Comparison of ENCODE assay signal across 9 cellular contexts in genomic region chr12:7642876-7643309, GRCh38. TPM values are rescaled to one million over a fixed set of nuclear protein-coding genes. Genes with fewer than 3 reads are reported as not detected.
DNase-seq lines count a peak whose midpoint lies in the region; ATAC-seq and TF ChIP-seq lines count a peak whose summit lies in the region.
"Had no signal": no experiment of that assay in that cellular context is flagged by ENCODE, and none has a peak within 500 bp of the region (broad histone marks: within the 10 kb centered on the region; RNA-seq: fewer than 3 reads in every experiment).

No MANE protein-coding gene starts in this region.

- H3K9me3 ChIP-seq in AG04450 (ENCODE audit: control insufficient read depth, insufficient read depth, low read length) (no peaks in the 10 kb centered on the region), SJCRH30 (replicated peaks) (no peaks in the 10 kb centered on the region)

- H3K27me3 ChIP-seq in AG04450 (ENCODE audit: control insufficient read depth, insufficient read depth, low read length) (peaks cover 1% of the 10 kb centered on the region), SJCRH30 (no peaks in the 10 kb centered on the region)

- CTCF ChIA-PET in AG04450 (lab: Charles Lee), result interaction anchor here (0.6 to 4.7 kb wide), 9 partner anchors 9 to 434 kb away, joined by 3 to 26 read pairs (median 4); no protein-coding TSS in a partner anchor

- no peak overlapping the region for H3K27ac Mint-ChIP-seq in activated T-helper 17 cell treated with anti-CD3 and anti-CD28 coated beads, Interleukin-2, amount 50 U/mL, for 72 hours

- H3K4me1 Mint-ChIP-seq in activated T-helper 17 cell treated with anti-CD3 and anti-CD28 coated beads, Interleukin-2, amount 50 U/mL, for 72 hours, result peaks cover 16% of the 10 kb centered on the region

- H3K4me3 Mint-ChIP-seq in activated T-helper 17 cell treated with anti-CD3 and anti-CD28 coated beads, Interleukin-2, amount 50 U/mL, for 72 hours, result no peak overlapping the region

- H3K4me3 ChIP-seq in AG04450 (ENCODE audit: low read depth, low read length), result no peak overlapping the region
- H3K4me3 ChIP-seq in SJCRH30, result no peak overlapping the region

- TF ChIP-seq CTCF in AG04450 (IDR thresholded peaks at IDR 0.05; ENCODE audit: low read depth, low read length) (peak; percentile 29), GM12874 (IDR thresholded peaks at IDR 0.05; ENCODE audit: insufficient read depth, low read depth, low read length) (peak; percentile 35; the same call in 1 of the 2 replicates)

- no peak for DNase-seq in AG04450 (ENCODE audit: low read depth, low spot score)
- DNase-seq in SJCRH30, result peak; percentile 14 to 47
- DNase-seq in fibroblast of peridontal ligament (ENCODE audit: extremely low read depth), result peak; percentile 26
- DNase-seq: midbrain had no signal

- H3K36me3 Mint-ChIP-seq in activated T-helper 17 cell treated with anti-CD3 and anti-CD28 coated beads, Interleukin-2, amount 50 U/mL, for 72 hours (ENCODE audit: low read depth), result no peaks in the 10 kb centered on the region

- H3K9me3 Mint-ChIP-seq in activated T-helper 17 cell treated with anti-CD3 and anti-CD28 coated beads, Interleukin-2, amount 50 U/mL, for 72 hours, result no peaks in the 10 kb centered on the region

- H3K4me1 ChIP-seq in SJCRH30, result no peaks in the 10 kb centered on the region

- ATAC-seq in GM18867 (IDR thresholded peaks at IDR 0.05; ENCODE audit: unreplicated experiment) (no peak), GM21717 (IDR thresholded peaks at IDR 0.05; ENCODE audit: unreplicated experiment) (no peak), GM21515 (IDR thresholded peaks at IDR 0.05; ENCODE audit: unreplicated experiment) (no peak)
- no peak for ATAC-seq in activated T-helper 17 cell treated with anti-CD3 and anti-CD28 coated beads, Interleukin-2, amount 50 U/mL, for 72 hours (replicated peaks)

- peaks cover 5% of the 10 kb centered on the region for H3K27me3 Mint-ChIP-seq in activated T-helper 17 cell treated with anti-CD3 and anti-CD28 coated beads, Interleukin-2, amount 50 U/mL, for 72 hours

- H3K27ac ChIP-seq in AG04450 (ENCODE audit: low read depth, low read length), result no peak overlapping the region
- no peak overlapping the region for H3K27ac ChIP-seq in SJCRH30

- POLR2A ChIA-PET in AG04450 (lab: Yijun Ruan, JAX), result no interaction called here

- no peaks in the 10 kb centered on the region for H3K36me3 ChIP-seq in SJCRH30

RNA-seq across cellular contexts. Expression of gene APOBEC1, which starts 22.8 kb away (rescaled TPM):
- not detected in 2 replicates for polyA plus RNA-seq in AG04450 (2011; rRNA removed)
- not detected in 2 replicates for polyA minus RNA-seq in AG04450 (2011; rRNA and poly(A)+ RNA removed)
- not detected in 2 replicates for total RNA-seq in SJCRH30 (2014; rRNA removed; shearing (Covaris generic))
- not detected for total RNA-seq in activated T-helper 17 cell treated with anti-CD3 and anti-CD28 coated beads, Interleukin-2, amount 50 U/mL, for 72 hours

RNA-seq across cellular contexts. Expression of gene GDF3, which starts 52.7 kb away (rescaled TPM):
- not detected in 2 replicates for polyA plus RNA-seq in AG04450 (2011; rRNA removed)
- not detected in 2 replicates for polyA minus RNA-seq in AG04450 (2011; rRNA and poly(A)+ RNA removed)
- total RNA-seq in SJCRH30 (2014; rRNA removed; shearing (Covaris generic)), result not detected in 2 replicates
- total RNA-seq in activated T-helper 17 cell treated with anti-CD3 and anti-CD28 coated beads, Interleukin-2, amount 50 U/mL, for 72 hours, result not detected
